Comparison of ENCODE assay signal across 9 cellular contexts in the genomic region with DNA sequence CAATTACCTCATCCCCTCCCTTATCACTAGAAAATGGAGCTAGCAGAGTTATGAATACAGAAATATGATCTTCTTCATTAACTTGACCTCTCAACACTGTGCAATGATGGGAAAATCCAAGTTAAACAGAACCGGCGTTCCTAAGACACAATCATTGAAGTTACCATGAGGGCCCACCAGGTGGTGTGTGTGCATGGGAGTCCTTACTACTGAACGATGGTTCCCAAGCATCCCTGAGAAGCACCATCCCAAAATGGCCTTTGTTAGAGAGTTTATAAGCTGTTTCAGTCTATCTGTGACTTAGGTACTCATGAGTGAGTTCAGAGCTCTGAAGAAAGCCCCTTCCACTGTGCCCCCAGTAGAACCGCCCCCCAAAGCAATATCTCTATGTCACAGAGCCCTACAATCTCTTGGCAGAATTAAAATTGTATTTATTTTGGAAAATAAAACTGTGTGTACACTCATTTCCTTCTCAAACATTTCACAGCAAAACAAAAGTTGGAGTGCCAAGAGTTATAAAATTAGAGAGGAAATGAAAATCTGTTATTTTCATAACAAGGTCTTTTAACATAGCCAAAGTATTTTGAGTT. TPM values are rescaled to one million over a fixed set of nuclear protein-coding genes. Genes with fewer than 3 reads are reported as not detected.
A peak's percentile ranks its signal among the peaks of the same experiment; 100 is the strongest.
DNase-seq lines count a peak whose midpoint lies in the region; ATAC-seq and TF ChIP-seq lines count a peak whose summit lies in the region.
"Had no signal": no experiment of that assay in that cellular context is flagged by ENCODE, and none has a peak within 500 bp of the region (broad histone marks: within the 10 kb centered on the region; RNA-seq: fewer than 3 reads in every experiment).

No MANE protein-coding gene starts in this region.

- peaks cover 3 to 5% of the 10 kb centered on the region in 2 donors for H3K4me1 ChIP-seq in ascending aorta

- ATAC-seq in GM18505 (IDR thresholded peaks at IDR 0.05; ENCODE audit: unreplicated experiment) (peak; percentile 89), HG03139 (IDR thresholded peaks at IDR 0.05; ENCODE audit: unreplicated experiment) (peak; percentile 80)

- no peak for TF ChIP-seq POLR2A in GM18505 (IDR thresholded peaks at IDR 0.05; ENCODE audit: borderline replicate concordance, extremely low read depth, insufficient read depth, insufficient read length)

- no peak overlapping the region for H3K4me3 ChIP-seq in AG10803 (ENCODE audit: low read length)
- H3K4me3 ChIP-seq in ascending aorta, result peak overlapping the region; percentile 11 to 28

- peak; percentile 71 for TF ChIP-seq CTCF in AG10803 (conservative IDR thresholded peaks at IDR 0.05; ENCODE audit: low read length)
- TF ChIP-seq CTCF in ascending aorta (IDR thresholded peaks at IDR 0.05), result peak; percentile 25 to 77 (median 61)

- intact Hi-C loops in ascending aorta (cut with DNase I), result loop anchor here (2.0 to 10.0 kb wide), 2 partner anchors 57 to 857 kb away; a partner anchor contains a TSS

- H3K9me3 ChIP-seq in ascending aorta, result no peaks in the 10 kb centered on the region
- H3K9me3 ChIP-seq: neutrophil had no signal

- no peaks in the 10 kb centered on the region for H3K27me3 ChIP-seq in ascending aorta
- H3K27me3 ChIP-seq: neutrophil had no signal

- H3K27ac ChIP-seq in ascending aorta, result peak overlapping the region; percentile 43 to 72
- H3K27ac ChIP-seq: neutrophil had no signal

- DNase-seq in AG10803 (ENCODE audit: low read depth) (peak; percentile 43), NCI-H524 (lab: John Stamatoyannopoulos, UW) (peak; percentile 44 to 75), ascending aorta (ENCODE audit: low spot score in 2 of 2) (peak in 1 of 2 donors; percentile 85), hippocampal formation (lab: John Stamatoyannopoulos, UW) (peak; percentile 21 to 58), smooth muscle cell of the brain vasculature (ENCODE audit: low read depth, low spot score) (peak; percentile 3)
- DNase-seq in stimulated activated naive CD4-positive, alpha-beta T cell treated with Interleukin-2 at 50 U/mL for 16 hours (lab: John Stamatoyannopoulos, UW), result no peak

- H3K36me3 ChIP-seq in ascending aorta, result no peaks in the 10 kb centered on the region
- H3K36me3 ChIP-seq: neutrophil had no signal

RNA-seq across cellular contexts. Expression of a gene that starts 56.8 kb away (rescaled TPM):
- total RNA-seq in ascending aorta, result 6.6 TPM
